10 cellular contexts compared by ENCODE assay signal in genomic region chr2:46335966-46336436, GRCh38. TPM values are rescaled to one million over a fixed set of nuclear protein-coding genes. Genes with fewer than 3 reads are reported as not detected.
DNase-seq lines count a peak whose midpoint lies in the region; ATAC-seq, FAIRE-seq and TF ChIP-seq lines count a peak whose summit lies in the region.
"Had no signal": no experiment of that assay in that cellular context is flagged by ENCODE, and none has a peak within 500 bp of the region (broad histone marks: within the 10 kb centered on the region; RNA-seq: fewer than 3 reads in every experiment).

No MANE protein-coding gene starts in this region.

- FAIRE-seq in A549 (lab: Jason Lieb, UNC) (no peak), pancreas (lab: Jason Lieb, UNC) (no peak)

- H3K4me2 ChIP-seq in A549 = peak overlapping the region; percentile 92

- no peak for TF ChIP-seq CTCF in A549 (IDR thresholded peaks at IDR 0.05)
- TF ChIP-seq CTCF in pancreas (IDR thresholded peaks at IDR 0.05) = no peak

- H3K4me1 ChIP-seq in A549 (peaks cover 98% of the 10 kb centered on the region), pancreas (peaks cover 82 to 89% (median 86%) of the 10 kb centered on the region in 3 donors)

- CTCF ChIA-PET in A549 (lab: Yijun Ruan, JAX) = interaction anchor here (0.9 to 1.8 kb wide), 11 partner anchors 10 to 273 kb away, joined by 3 to 7 read pairs (median 5); no protein-coding TSS in a partner anchor

- POLR2A ChIA-PET in A549 (lab: Yijun Ruan, JAX) = interaction anchor here (1.0 to 3.1 kb wide), 3 partner anchors 28 to 106 kb away, joined by 4 to 10 read pairs (median 5); partner anchors contain the start of gene EPAS1

- WGBS in A549 (ENCODE audit: missing lambda C conversion rate) = 9% methylated on average over 7 of the region's 7 CpGs
- 11 to 23% methylated on average over 7 of the region's 7 CpGs for WGBS in pancreas, 2 donors

- intact Hi-C loops in pancreas (cut with DNase I) = no loop called here

- peak; percentile 40 to 65 for ATAC-seq in A549
- ATAC-seq in pancreas = peak; percentile 34 to 51 (median 44)
- no peak for ATAC-seq in GM21367 (IDR thresholded peaks at IDR 0.05; ENCODE audit: unreplicated experiment)

- H3K4me3 ChIP-seq in A549 = peak overlapping the region; percentile 37
- peak overlapping the region in 2 of 4 donors; percentile 15 to 21 for H3K4me3 ChIP-seq in pancreas

- TF ChIP-seq EP300 in A549 (IDR thresholded peaks at IDR 0.05) = peak; percentile 59 to 70; a peak in 2 of 5 replicates

- no peaks in the 10 kb centered on the region for H3K36me3 ChIP-seq in pancreas

- H3K9me3 ChIP-seq in A549 (no peaks in the 10 kb centered on the region), pancreas (no peaks in the 10 kb centered on the region)

- H3K27ac ChIP-seq in A549 (peak overlapping the region; percentile 88 to 89), pancreas (peak overlapping the region; percentile 43 to 75 (median 58))

- no peaks in the 10 kb centered on the region for H3K27me3 ChIP-seq in pancreas

- no peak for TF ChIP-seq POLR2A in A549 (IDR thresholded peaks at IDR 0.05; ENCODE audit: low read length)

- peak; percentile 47 to 82 for DNase-seq in A549 (ENCODE audit: low read depth in 1 of 2, low spot score in 1 of 2)
- peak; percentile 49 for DNase-seq in LoVo (ENCODE audit: low spot score)
- DNase-seq in fibroblast of gingiva (ENCODE audit: low read depth) = peak; percentile 48
- peak in 3 of 6 donors; percentile 42 to 61 (median 51) for DNase-seq in pancreas
- DNase-seq in KBM-7 = no peak
- DNase-seq in GM19240 (ENCODE audit: insufficient read length, low spot score) = no peak
- no peak for DNase-seq in islet precursor cell
- DNase-seq: activated naive CD4-positive, alpha-beta T cell treated with Interleukin-2 at 50 U/mL for 16 hours; NCI-H1417 treated with DMSO at 0.1 percent for 48 hours had no signal

- peak in 1 of 2 experiments; percentile 16; a peak in 3 of 5 replicates for TF ChIP-seq RAD21 in A549 (conservative IDR thresholded peaks at IDR 0.05 in 1 of 2, IDR thresholded peaks at IDR 0.05 in 1 of 2)

- in situ Hi-C loops in KBM-7 (cut with MboI; ENCODE audit: low pct_unique_long_range_greater_than_20kb, low sequenced_read_pairs) = no loop called here

TF ChIP-seq in A549, 52 proteins besides CTCF, POLR2A, EP300 and RAD21 (continues in another document):
- TF ChIP-seq GATA3 (IDR thresholded peaks at IDR 0.05; ENCODE audit: borderline replicate concordance) (peak; percentile 73), MAZ (IDR thresholded peaks at IDR 0.05; ENCODE audit: borderline replicate concordance, low read depth, low read length) (no peak), CEBPB (IDR thresholded peaks at IDR 0.05) (peak; percentile 91 to 96), TFCP2L1 (CRISPR knock-in tag; IDR thresholded peaks at IDR 0.05) (no peak), BHLHE40 (IDR thresholded peaks at IDR 0.05; ENCODE audit: low read depth, low read length) (no peak), POLR2AphosphoS2 (conservative IDR thresholded peaks at IDR 0.05; ENCODE audit: low read length) (no peak), MAFK (IDR thresholded peaks at IDR 0.05; ENCODE audit: partially characterized antibody) (peak; percentile 36), JUNB (IDR thresholded peaks at IDR 0.05) (peak; percentile 54; the same call in 1 of the 2 replicates), EHF (CRISPR knock-in tag; IDR thresholded peaks at IDR 0.05) (no peak), JUN (IDR thresholded peaks at IDR 0.05) (peak; percentile 50 to 87; a peak in 4 of 5 replicates), HEYL (CRISPR knock-in tag; IDR thresholded peaks at IDR 0.05) (no peak; the same call in 1 of the 2 replicates), KDM5A (IDR thresholded peaks at IDR 0.05) (no peak), HES2 (IDR thresholded peaks at IDR 0.05) (peak; percentile 63), E2F6 (IDR thresholded peaks at IDR 0.05; ENCODE audit: borderline replicate concordance, low read depth) (no peak; the same call in 1 of the 2 replicates), RARB (CRISPR knock-in tag; IDR thresholded peaks at IDR 0.05) (peak; percentile 79; the same call in 1 of the 2 replicates), NFE2L2 (conservative IDR thresholded peaks at IDR 0.05; ENCODE audit: low read length) (0 out of 2 replicates have a peak, but pooled peaks have one; percentile 2), MAX (IDR thresholded peaks at IDR 0.05) (peak; percentile 46; the same call in 1 of the 2 replicates), KDM1A (IDR thresholded peaks at IDR 0.05; ENCODE audit: low read depth) (no peak), SREBF2 (IDR thresholded peaks at IDR 0.05) (no peak), RCOR1 (IDR thresholded peaks at IDR 0.05; ENCODE audit: low read depth, low read length) (no peak), BCL3 (IDR thresholded peaks at IDR 0.05) (0 out of 3 replicates have a peak, but pooled peaks have one; percentile 50), PHF8 (IDR thresholded peaks at IDR 0.05; ENCODE audit: borderline replicate concordance, low read depth) (no peak), HMGXB4 (CRISPR knock-in tag; IDR thresholded peaks at IDR 0.05; ENCODE audit: borderline replicate concordance) (no peak), SMC3 (IDR thresholded peaks at IDR 0.05) (no peak; the same call in 1 of the 3 replicates), FOSL2 (IDR thresholded peaks at IDR 0.05) (no peak; the same call in 1 of the 2 replicates), FOSL2 (CRISPR knock-in tag; IDR thresholded peaks at IDR 0.05) (peak; percentile 31; the same call in 1 of the 2 replicates), ATOH8 (CRISPR knock-in tag; IDR thresholded peaks at IDR 0.05; ENCODE audit: low read depth) (no peak), RNF2 (IDR thresholded peaks at IDR 0.05; ENCODE audit: borderline replicate concordance, low read depth) (no peak), ELK1 (IDR thresholded peaks at IDR 0.05; ENCODE audit: low read depth, low read length) (no peak)

RNA-seq across cellular contexts. Expression of gene EPAS1, which starts 38.8 kb away (rescaled TPM):
- polyA plus RNA-seq in A549 (2011; rRNA removed) = 143 and 150 TPM in 2 replicates
- polyA plus RNA-seq in A549 (2012; cell fraction: cytosol; rRNA removed) = 60.3 and 78.5 TPM in 2 replicates
- polyA plus RNA-seq in A549 (2012; cell fraction: nucleus; rRNA removed) = 106 and 115 TPM in 2 replicates
- 111 to 128 TPM (median 122 TPM) in 3 replicates for polyA plus RNA-seq in A549 (2017; fragmentation: RNase III; extraction: RNeasy Plus Mini Kit Qiagen cat#74134 plus additional on column Dnase treatment)
- polyA minus RNA-seq in A549 (2011; rRNA and poly(A)+ RNA removed) = 174 and 229 TPM in 2 replicates
- total RNA-seq in pancreas = 100 to 1,000 TPM in 2 of 6 donors, 10 to 100 TPM in 4; 61.8 to 165 (median 85.8) TPM
- polyA plus RNA-seq in pancreas = 10 to 100 TPM; 35.6 to 69.1 TPM

Comparison
In these comparisons a context has a peak if more than half of its experiments do, and no peak if none do; other contexts are left out.
1. DNase-seq: peak in A549 (2 of 2), LoVo (single experiment) and fibroblast of gingiva (single experiment); none in KBM-7 (single experiment), GM19240 (single experiment) and islet precursor cell (single experiment).